In the genomic region with DNA sequence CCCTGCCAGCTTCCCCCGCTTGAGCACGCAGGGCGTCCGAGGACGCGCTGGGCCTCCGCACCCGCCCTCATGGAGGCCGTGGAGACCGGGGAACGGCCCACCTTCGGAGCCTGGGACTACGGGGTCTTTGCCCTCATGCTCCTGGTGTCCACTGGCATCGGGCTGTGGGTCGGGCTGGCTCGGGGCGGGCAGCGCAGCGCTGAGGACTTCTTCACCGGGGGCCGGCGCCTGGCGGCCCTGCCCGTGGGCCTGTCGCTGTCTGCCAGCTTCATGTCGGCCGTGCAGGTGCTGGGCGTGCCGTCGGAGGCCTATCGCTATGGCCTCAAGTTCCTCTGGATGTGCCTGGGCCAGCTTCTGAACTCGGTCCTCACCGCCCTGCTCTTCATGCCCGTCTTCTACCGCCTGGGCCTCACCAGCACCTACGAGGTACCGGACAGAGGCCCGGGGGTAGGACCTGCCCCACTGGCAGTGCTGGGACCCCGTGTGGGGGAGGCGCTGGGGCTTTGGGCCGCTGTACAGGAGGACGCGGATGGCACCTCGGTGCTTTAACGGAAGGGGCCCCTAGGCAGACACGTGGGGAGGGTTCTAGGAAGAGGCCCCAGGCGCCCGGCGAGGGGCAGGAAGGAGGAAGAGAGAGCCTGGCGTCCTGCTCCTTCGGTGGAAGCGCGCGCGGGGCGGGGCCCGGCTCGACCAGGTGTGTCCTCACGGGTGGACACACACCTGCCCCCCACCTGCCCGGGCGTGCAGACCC, we compare ENCODE assay signal across 13 cellular contexts. TPM values are rescaled to one million over a fixed set of nuclear protein-coding genes. Genes with fewer than 3 reads are reported as not detected.
DNase-seq lines count a peak whose midpoint lies in the region; ATAC-seq and TF ChIP-seq lines count a peak whose summit lies in the region.
"Had no signal": no experiment of that assay in that cellular context is flagged by ENCODE, and none has a peak within 500 bp of the region (broad histone marks: within the 10 kb centered on the region; RNA-seq: fewer than 3 reads in every experiment).

No MANE protein-coding gene starts in this region.

- no peak for ATAC-seq in central memory CD8-positive, alpha-beta T cell (replicated peaks; ENCODE audit: extremely low read depth, poor library complexity, severe bottlenecking)
- ATAC-seq in sciatic nerve = peak; percentile 13

- H3K9me3 Mint-ChIP-seq in central memory CD8-positive, alpha-beta T cell = no peaks in the 10 kb centered on the region
- H3K9me3 Mint-ChIP-seq in type B pancreatic cell = no peaks in the 10 kb centered on the region

- DNase-seq in DMS53 (lab: John Stamatoyannopoulos, UW) (peak; percentile 68), UCSD-AML1 (lab: John Stamatoyannopoulos, UW; ENCODE audit: unreplicated experiment) (peak; percentile 29), sciatic nerve (ENCODE audit: low spot score) (no peak), NCI-H2196 (lab: John Stamatoyannopoulos, UW; ENCODE audit: unreplicated experiment) (no peak), type B pancreatic cell (ENCODE audit: extremely low spot score, unreplicated experiment) (no peak), cerebellar nuclear complex (lab: John Stamatoyannopoulos, UW) (no peak), LoVo (ENCODE audit: low spot score) (no peak)
- no peak for DNase-seq in central memory CD8-positive, alpha-beta T cell (ENCODE audit: low spot score in 2 of 2)
- DNase-seq: anterior cingulate cortex, NCI-H2227 treated with DMSO at 0.1 percent for 48 hours, small intestine, thyroid gland had no signal

- peak overlapping the region; percentile 68 for H3K4me3 Mint-ChIP-seq in central memory CD8-positive, alpha-beta T cell
- H3K4me3 Mint-ChIP-seq in type B pancreatic cell = no peak overlapping the region

- H3K27ac Mint-ChIP-seq in central memory CD8-positive, alpha-beta T cell (ENCODE audit: low read depth) = peak overlapping the region; percentile 74
- H3K27ac Mint-ChIP-seq in type B pancreatic cell = no peak overlapping the region

- TF ChIP-seq CTCF in type B pancreatic cell (conservative IDR thresholded peaks at IDR 0.05) = no peak

- peaks cover 6% of the 10 kb centered on the region for H3K4me1 Mint-ChIP-seq in central memory CD8-positive, alpha-beta T cell
- no peaks in the 10 kb centered on the region for H3K4me1 Mint-ChIP-seq in type B pancreatic cell (ENCODE audit: unreplicated experiment)

- no peaks in the 10 kb centered on the region for H3K36me3 Mint-ChIP-seq in central memory CD8-positive, alpha-beta T cell (ENCODE audit: insufficient read depth)
- no peaks in the 10 kb centered on the region for H3K36me3 Mint-ChIP-seq in type B pancreatic cell

- intact Hi-C loops in sciatic nerve (cut with DNase I) = no loop called here

- no peaks in the 10 kb centered on the region for H3K27me3 Mint-ChIP-seq in central memory CD8-positive, alpha-beta T cell
- peaks cover 56% of the 10 kb centered on the region for H3K27me3 Mint-ChIP-seq in type B pancreatic cell

RNA-seq across cellular contexts. Expression of gene SLC5A5, which starts 0.7 kb away (rescaled TPM):
- total RNA-seq in sciatic nerve (not detected), type B pancreatic cell (ENCODE audit: low replicate concordance) (0.75 and 2.3 TPM in 2 replicates)

RNA-seq across cellular contexts. Expression of gene RPL18A, which starts 12.7 kb away (rescaled TPM):
- total RNA-seq in sciatic nerve (1,112 TPM), type B pancreatic cell (ENCODE audit: low replicate concordance) (2,506 and 2,537 TPM in 2 replicates)

RNA-seq across cellular contexts. Expression of gene JAK3, which starts 24.6 kb away (rescaled TPM):
- total RNA-seq in sciatic nerve = 18.4 TPM
- 1.4 and 4.3 TPM in 2 replicates for total RNA-seq in type B pancreatic cell (ENCODE audit: low replicate concordance)

RNA-seq across cellular contexts. Expression of gene INSL3, which starts 51.1 kb away (rescaled TPM):
- total RNA-seq in sciatic nerve = not detected
- not detected in 2 replicates for total RNA-seq in type B pancreatic cell (ENCODE audit: low replicate concordance)
- total RNA-seq: lung had no signal

Comparison
In these comparisons a context has a peak if more than half of its experiments do, and no peak if none do; other contexts are left out.
1. DNase-seq: peak in DMS53 (single experiment) and UCSD-AML1 (single experiment); none in central memory CD8-positive, alpha-beta T cell (0 of 2), sciatic nerve (single experiment), NCI-H2196 (single experiment), type B pancreatic cell (single experiment), cerebellar nuclear complex (0 of 2) and LoVo (single experiment).